In genomic region chrX:141341341-141341740, GRCh38 we compare ENCODE assay signal across 13 cellular contexts.
DNase-seq lines count a peak whose midpoint lies in the region; TF ChIP-seq lines count a peak whose summit lies in the region.
"Had no signal": no experiment of that assay in that cellular context is flagged by ENCODE, and none has a peak within 500 bp of the region (broad histone marks: within the 10 kb centered on the region; RNA-seq: fewer than 3 reads in every experiment).

No MANE protein-coding gene starts in this region.

- H3K4me1 Mint-ChIP-seq in T-helper 2 cell treated with Interferon-gamma antibody and Interleukin-4, amounts not matched to agents 5 μg/mL and 100 μg/mL, for 36 hours (ENCODE audit: low read depth), result no peaks in the 10 kb centered on the region

- H3K4me3 ChIP-seq in SJSA1, result no peak overlapping the region
- H3K4me3 ChIP-seq in fibroblast of the aortic adventitia (ENCODE audit: low read depth, low read length), result no peak overlapping the region
- H3K4me3 ChIP-seq in retinal pigment epithelial cell (ENCODE audit: low read length), result no peak overlapping the region
- H3K4me3 ChIP-seq: coronary artery, spleen had no signal

- no peaks in the 10 kb centered on the region for H3K27me3 Mint-ChIP-seq in T-helper 2 cell treated with Interferon-gamma antibody and Interleukin-4, amounts not matched to agents 5 μg/mL and 100 μg/mL, for 36 hours (ENCODE audit: low read depth)

- no peaks in the 10 kb centered on the region for H3K27me3 ChIP-seq in SJSA1 (replicated peaks)
- H3K27me3 ChIP-seq: spleen had no signal

- H3K9me3 Mint-ChIP-seq in T-helper 2 cell treated with Interferon-gamma antibody and Interleukin-4, amounts not matched to agents 5 μg/mL and 100 μg/mL, for 36 hours, result peaks cover 4% of the 10 kb centered on the region

- H3K36me3 ChIP-seq in SJSA1, result no peaks in the 10 kb centered on the region
- H3K36me3 ChIP-seq: spleen had no signal

- peak; percentile 81 for DNase-seq in ELR (ENCODE audit: low read depth)
- DNase-seq in SJSA1 (ENCODE audit: low read depth in 1 of 2, low spot score in 2 of 2), result peak in 1 of 2 experiments; percentile 28
- peak; percentile 94 for DNase-seq in fibroblast of the aortic adventitia (ENCODE audit: low read depth)
- peak; percentile 22 for DNase-seq in retinal pigment epithelial cell (ENCODE audit: low read depth)
- DNase-seq in amygdala (lab: John Stamatoyannopoulos, UW), result no peak
- DNase-seq in mucosa of gallbladder (ENCODE audit: low spot score), result no peak
- no peak for DNase-seq in T-helper 2 cell treated with Interferon-gamma antibody and Interleukin-4, amounts not matched to agents 5 μg/mL and 100 μg/mL, for 36 hours (ENCODE audit: low spot score)
- DNase-seq in activated gamma-delta T cell treated with Interleukin-2 at 50 U/mL for 16 hours, result no peak
- DNase-seq: activated CD4-positive, alpha-beta T cell treated with anti-CD3 and anti-CD28 coated beads, Interleukin-2, amount 50 U/mL, for 4 hours; activated effector memory CD4-positive, alpha-beta T cell treated with Interleukin-2 at 50 U/mL for 16 hours; NCI-H774; spleen had no signal

- no peaks in the 10 kb centered on the region for H3K4me1 ChIP-seq in SJSA1 (replicated peaks)
- H3K4me1 ChIP-seq: spleen had no signal

- peak overlapping the region; percentile 37; the same call in 1 of the 2 replicates for H3K27ac ChIP-seq in SJSA1
- H3K27ac ChIP-seq: coronary artery, spleen had no signal

- H3K9me3 ChIP-seq in SJSA1 (replicated peaks), result no peaks in the 10 kb centered on the region
- H3K9me3 ChIP-seq: spleen had no signal

- TF ChIP-seq CTCF in fibroblast of the aortic adventitia (IDR thresholded peaks at IDR 0.05; ENCODE audit: insufficient read depth, low read length), result no peak
- no peak for TF ChIP-seq CTCF in retinal pigment epithelial cell (conservative IDR thresholded peaks at IDR 0.05; ENCODE audit: low read depth, low read length)

- no peaks in the 10 kb centered on the region for H3K36me3 Mint-ChIP-seq in T-helper 2 cell treated with Interferon-gamma antibody and Interleukin-4, amounts not matched to agents 5 μg/mL and 100 μg/mL, for 36 hours (ENCODE audit: low read depth)

- H3K27ac Mint-ChIP-seq in T-helper 2 cell treated with Interferon-gamma antibody and Interleukin-4, amounts not matched to agents 5 μg/mL and 100 μg/mL, for 36 hours, result no peak overlapping the region

- no peak overlapping the region for H3K4me3 Mint-ChIP-seq in T-helper 2 cell treated with Interferon-gamma antibody and Interleukin-4, amounts not matched to agents 5 μg/mL and 100 μg/mL, for 36 hours

Comparison
In these comparisons a context has a peak if more than half of its experiments do, and no peak if none do; other contexts are left out.
1. DNase-seq: peak in ELR (single experiment), fibroblast of the aortic adventitia (single experiment) and retinal pigment epithelial cell (single experiment); none in amygdala (0 of 56), mucosa of gallbladder (single experiment), T-helper 2 cell treated with Interferon-gamma antibody and Interleukin-4, amounts not matched to agents 5 μg/mL and 100 μg/mL, for 36 hours (single experiment) and activated gamma-delta T cell treated with Interleukin-2 at 50 U/mL for 16 hours (single experiment).